ENCODE assay signal across 25 cellular contexts in genomic region chr20:12721636-12722035, GRCh38.
DNase-seq lines count a peak whose midpoint lies in the region; ATAC-seq, FAIRE-seq and TF ChIP-seq lines count a peak whose summit lies in the region.
"Had no signal": no experiment of that assay in that cellular context is flagged by ENCODE, and none has a peak within 500 bp of the region (broad histone marks: within the 10 kb centered on the region; RNA-seq: fewer than 3 reads in every experiment).

No MANE protein-coding gene starts in this region.

- H3K36me3 Mint-ChIP-seq in GM23338 (ENCODE audit: low read depth) = peaks cover 8% of the 10 kb centered on the region; the same call in 1 of the 3 replicates
- H3K36me3 Mint-ChIP-seq: CD14-positive monocyte; CD8-positive, alpha-beta memory T cell had no signal

- H3K36me3 ChIP-seq in GM23338 (ENCODE audit: insufficient read depth) = no peaks in the 10 kb centered on the region
- no peaks in the 10 kb centered on the region for H3K36me3 ChIP-seq in hepatocyte (replicated peaks; ENCODE audit: insufficient read depth, low read depth)
- H3K36me3 ChIP-seq: BE2C; BLaER1 treated with 17β-estradiol and CSF1 and Interleukin-3, amounts not matched to agents 10 nM and 100 nM had no signal

- H3K9me3 ChIP-seq in A549 = no peaks in the 10 kb centered on the region
- H3K9me3 ChIP-seq in hepatocyte (ENCODE audit: low read depth) = no peaks in the 10 kb centered on the region
- H3K9me3 ChIP-seq: BE2C; BLaER1 treated with 17β-estradiol and CSF1 and Interleukin-3, amounts not matched to agents 10 nM and 100 nM had no signal

- H4K20me1 ChIP-seq in GM23338 (replicated peaks; ENCODE audit: insufficient read depth) (no peaks in the 10 kb centered on the region), hepatocyte (ENCODE audit: insufficient read depth, poor library complexity, severe bottlenecking) (no peaks in the 10 kb centered on the region)
- H4K20me1 ChIP-seq: BLaER1 treated with 17β-estradiol and CSF1 and Interleukin-3, amounts not matched to agents 10 nM and 100 nM had no signal

- no peak overlapping the region for H2AFZ ChIP-seq in GM23338
- no peak overlapping the region for H2AFZ ChIP-seq in hepatocyte
- H2AFZ ChIP-seq: GM23248 had no signal

- H3K4me3 ChIP-seq in A549 (no peak overlapping the region), GM23338 (no peak overlapping the region), hepatocyte (no peak overlapping the region)
- H3K4me3 ChIP-seq: BLaER1 treated with 17β-estradiol and CSF1 and Interleukin-3, amounts not matched to agents 10 nM and 100 nM; GM23248 had no signal

- no peaks in the 10 kb centered on the region for H3F3A ChIP-seq in GM23338 (replicated peaks; ENCODE audit: low read depth)

- CTCF ChIA-PET in A549 (lab: Yijun Ruan, JAX) = no interaction called here

- TF ChIP-seq POLR2A in A549 (IDR thresholded peaks at IDR 0.05; ENCODE audit: low read length) = no peak

- H3K27me3 Mint-ChIP-seq in GM23338 (ENCODE audit: insufficient read depth, low read depth, poor library complexity) = peaks cover 8% of the 10 kb centered on the region
- H3K27me3 Mint-ChIP-seq: CD4-positive, alpha-beta T cell; CD8-positive, alpha-beta memory T cell had no signal

- H3K27ac Mint-ChIP-seq in GM23338 = peak overlapping the region; percentile 66; the same call in 1 of the 2 replicates
- H3K27ac Mint-ChIP-seq: CD14-positive monocyte; CD4-positive, alpha-beta T cell; CD8-positive, alpha-beta memory T cell; H9 had no signal

- H3K27ac ChIP-seq in A549 = no peak overlapping the region
- H3K27ac ChIP-seq in GM23338 (ENCODE audit: low read depth) = no peak overlapping the region
- H3K27ac ChIP-seq in hepatocyte = peak overlapping the region; percentile 65
- H3K27ac ChIP-seq: 22Rv1; BLaER1 treated with 17β-estradiol and CSF1 and Interleukin-3, amounts not matched to agents 10 nM and 100 nM; GM23248 had no signal

- H3K27me3 ChIP-seq in GM23338 (ENCODE audit: insufficient read depth) (no peaks in the 10 kb centered on the region), hepatocyte (no peaks in the 10 kb centered on the region)
- H3K27me3 ChIP-seq: BE2C; BLaER1 treated with 17β-estradiol and CSF1 and Interleukin-3, amounts not matched to agents 10 nM and 100 nM had no signal

- FAIRE-seq in A549 (lab: Jason Lieb, UNC) = no peak
- no peak for FAIRE-seq in urothelium cell line (lab: Jason Lieb, UNC)
- FAIRE-seq: A204.1, G401.6, GM12892, GM19239 had no signal

- no peak for TF ChIP-seq CTCF in A549 (IDR thresholded peaks at IDR 0.05)
- TF ChIP-seq CTCF in GM23338 (conservative IDR thresholded peaks at IDR 0.05; ENCODE audit: low read depth in 2 of 2) = no peak
- no peak for TF ChIP-seq CTCF in hepatocyte (IDR thresholded peaks at IDR 0.05; ENCODE audit: poor library complexity)

- peak; percentile 33 for DNase-seq in DMS53 (lab: John Stamatoyannopoulos, UW)
- no peak for DNase-seq in DMS53 treated with DMSO at 0.1 percent for 48 hours (lab: John Stamatoyannopoulos, UW; ENCODE audit: unreplicated experiment)
- DNase-seq in A549 (ENCODE audit: low read depth in 1 of 2, low spot score in 1 of 2) = no peak
- DNase-seq in GM23338 (ENCODE audit: low spot score) = no peak
- DNase-seq in hepatocyte (ENCODE audit: low spot score) = no peak
- DNase-seq in RPMI8226 = no peak
- no peak for DNase-seq in urothelium cell line (ENCODE audit: low spot score)
- DNase-seq: ACHN; AML-193; BE2C; CD4-positive, alpha-beta T cell; CD8-positive, alpha-beta memory T cell; DMS153; DND-41; GM23248; H9 had no signal

- no peaks in the 10 kb centered on the region for H3K4me1 ChIP-seq in A549
- peaks cover 5% of the 10 kb centered on the region; the same call in 1 of the 2 replicates for H3K4me1 ChIP-seq in GM23338 (ENCODE audit: insufficient read depth)
- H3K4me1 ChIP-seq in hepatocyte (ENCODE audit: insufficient read depth) = no peaks in the 10 kb centered on the region
- H3K4me1 ChIP-seq: BE2C; BLaER1 treated with 17β-estradiol and CSF1 and Interleukin-3, amounts not matched to agents 10 nM and 100 nM had no signal

- H3K4me2 ChIP-seq in A549 (no peak overlapping the region), GM23338 (no peak overlapping the region), hepatocyte (no peak overlapping the region)
- H3K4me2 ChIP-seq: BLaER1 treated with 17β-estradiol and CSF1 and Interleukin-3, amounts not matched to agents 10 nM and 100 nM had no signal

- H3K4me1 Mint-ChIP-seq in GM23338 = peaks cover 17% of the 10 kb centered on the region; the same call in 2 of the 3 replicates
- H3K4me1 Mint-ChIP-seq: CD14-positive monocyte; CD8-positive, alpha-beta memory T cell had no signal

- H3K79me2 ChIP-seq in GM23338 (replicated peaks; ENCODE audit: insufficient read depth) (no peaks in the 10 kb centered on the region), hepatocyte (no peaks in the 10 kb centered on the region)

- POLR2A ChIA-PET in A549 (lab: Yijun Ruan, JAX) = no interaction called here

- WGBS in A549 (ENCODE audit: missing lambda C conversion rate) = 5% methylated on average over 2 of the region's 2 CpGs
- WGBS in hepatocyte (ENCODE audit: low lambda C conversion rate, missing lambda C conversion rate) = 54% methylated on average over 2 of the region's 2 CpGs

- ATAC-seq in A549 (no peak), GM23338 (no peak), GM18867 (IDR thresholded peaks at IDR 0.05; ENCODE audit: unreplicated experiment) (no peak)
- ATAC-seq: HCT116 had no signal

- H3K9me2 ChIP-seq in GM23338 (ENCODE audit: insufficient read depth) (peaks cover 4% of the 10 kb centered on the region; the same call in 1 of the 2 replicates), hepatocyte (replicated peaks; ENCODE audit: insufficient read depth) (no peaks in the 10 kb centered on the region)

- H3K4me3 Mint-ChIP-seq in GM23338 = no peak overlapping the region
- H3K4me3 Mint-ChIP-seq: CD14-positive monocyte; CD4-positive, alpha-beta T cell; CD8-positive, alpha-beta memory T cell; H9 had no signal

- no peak for TF ChIP-seq EP300 in A549 (IDR thresholded peaks at IDR 0.05)

- no peak for TF ChIP-seq RAD21 in A549 (conservative IDR thresholded peaks at IDR 0.05 in 1 of 2, IDR thresholded peaks at IDR 0.05 in 1 of 2)

- H3K9me3 Mint-ChIP-seq in GM23338 = no peaks in the 10 kb centered on the region

TF ChIP-seq in A549, 52 proteins besides CTCF, POLR2A, EP300 and RAD21:
- peak; percentile 63 for TF ChIP-seq MAFK (IDR thresholded peaks at IDR 0.05; ENCODE audit: partially characterized antibody)
- no peak for TF ChIP-seq CHD4 (IDR thresholded peaks at IDR 0.05; ENCODE audit: borderline replicate concordance)
- TF ChIP-seq ZFP36 (IDR thresholded peaks at IDR 0.05; ENCODE audit: borderline replicate concordance, partially characterized antibody) = no peak
- no peak for TF ChIP-seq MAX (IDR thresholded peaks at IDR 0.05)

TF ChIP-seq in GM23338, 12 proteins besides CTCF, POLR2A, EP300 and RAD21 (continues in another document):
- no peak for TF ChIP-seq ZNF114 (CRISPR knock-in tag; IDR thresholded peaks at IDR 0.05)
